ENCODE assay signal across 1 cellular context in the genomic region with DNA sequence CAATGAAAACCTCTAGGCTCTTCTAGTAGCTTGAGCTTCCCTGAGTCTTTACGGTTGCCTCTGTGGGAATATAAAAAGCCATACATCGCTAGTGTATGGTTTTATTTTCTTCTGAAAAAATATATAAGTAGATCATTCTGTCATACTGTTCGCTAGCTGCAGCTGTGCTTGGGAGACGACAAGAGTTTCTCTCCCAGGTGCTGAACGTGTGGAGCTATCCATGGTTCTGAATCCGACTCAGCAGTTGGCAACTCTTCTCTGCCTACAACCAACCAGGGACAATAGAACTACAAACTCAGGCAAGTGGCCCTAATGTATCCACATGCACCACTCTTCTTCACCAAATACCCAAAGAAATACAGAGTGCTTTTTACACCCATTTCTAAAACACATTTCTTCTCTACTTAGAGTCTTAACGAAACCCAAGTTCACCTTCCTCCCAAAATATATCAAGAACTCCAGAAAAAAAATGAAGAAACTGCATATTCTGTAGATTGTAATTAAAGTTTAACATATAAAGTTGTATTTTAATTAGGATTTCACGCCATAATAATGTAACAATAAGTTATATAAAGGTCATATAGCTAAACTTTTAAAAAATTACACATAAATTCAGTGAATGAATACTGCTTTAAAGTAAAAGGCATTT.
TF ChIP-seq lines count a peak whose summit lies in the region.

No MANE protein-coding gene starts in this region.

TF ChIP-seq in WTC11, 78 proteins besides CTCF, POLR2A, EP300 and RAD21 (continued from another document):
- TF ChIP-seq, protein P1, sequence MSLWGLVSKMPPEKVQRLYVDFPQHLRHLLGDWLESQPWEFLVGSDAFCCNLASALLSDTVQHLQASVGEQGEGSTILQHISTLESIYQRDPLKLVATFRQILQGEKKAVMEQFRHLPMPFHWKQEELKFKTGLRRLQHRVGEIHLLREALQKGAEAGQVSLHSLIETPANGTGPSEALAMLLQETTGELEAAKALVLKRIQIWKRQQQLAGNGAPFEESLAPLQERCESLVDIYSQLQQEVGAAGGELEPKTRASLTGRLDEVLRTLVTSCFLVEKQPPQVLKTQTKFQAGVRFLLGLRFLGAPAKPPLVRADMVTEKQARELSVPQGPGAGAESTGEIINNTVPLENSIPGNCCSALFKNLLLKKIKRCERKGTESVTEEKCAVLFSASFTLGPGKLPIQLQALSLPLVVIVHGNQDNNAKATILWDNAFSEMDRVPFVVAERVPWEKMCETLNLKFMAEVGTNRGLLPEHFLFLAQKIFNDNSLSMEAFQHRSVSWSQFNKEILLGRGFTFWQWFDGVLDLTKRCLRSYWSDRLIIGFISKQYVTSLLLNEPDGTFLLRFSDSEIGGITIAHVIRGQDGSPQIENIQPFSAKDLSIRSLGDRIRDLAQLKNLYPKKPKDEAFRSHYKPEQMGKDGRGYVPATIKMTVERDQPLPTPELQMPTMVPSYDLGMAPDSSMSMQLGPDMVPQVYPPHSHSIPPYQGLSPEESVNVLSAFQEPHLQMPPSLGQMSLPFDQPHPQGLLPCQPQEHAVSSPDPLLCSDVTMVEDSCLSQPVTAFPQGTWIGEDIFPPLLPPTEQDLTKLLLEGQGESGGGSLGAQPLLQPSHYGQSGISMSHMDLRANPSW (CRISPR knock-in tag; conservative IDR thresholded peaks at IDR 0.05; ENCODE audit: low read depth): no peak; the same call in 1 of the 2 replicates
- TF ChIP-seq TEAD1 (CRISPR knock-in tag; IDR thresholded peaks at IDR 0.05) (peak; percentile 99), ZNF138 (CRISPR knock-in tag; conservative IDR thresholded peaks at IDR 0.05) (peak; percentile 88; the same call in 1 of the 2 replicates), NR1H2 (CRISPR knock-in tag; IDR thresholded peaks at IDR 0.05) (peak; percentile 95), GABPB1 (CRISPR knock-in tag; IDR thresholded peaks at IDR 0.05) (peak; percentile 90), PRRX2 (CRISPR knock-in tag; IDR thresholded peaks at IDR 0.05) (peak; percentile 52; the same call in 1 of the 2 replicates), NR3C1 (CRISPR knock-in tag; conservative IDR thresholded peaks at IDR 0.05; ENCODE audit: low read depth) (peak; percentile 97), MYBL2 (CRISPR knock-in tag; IDR thresholded peaks at IDR 0.05) (peak; percentile 98), ZBTB21 (CRISPR knock-in tag; IDR thresholded peaks at IDR 0.05; ENCODE audit: borderline replicate concordance) (peak; percentile 92), ESRRA (CRISPR knock-in tag; IDR thresholded peaks at IDR 0.05; ENCODE audit: borderline replicate concordance) (peak; percentile 97; the same call in 1 of the 2 replicates), TCF7 (CRISPR knock-in tag; IDR thresholded peaks at IDR 0.05; ENCODE audit: low read depth) (peak; percentile 96), FOXJ3 (CRISPR knock-in tag; IDR thresholded peaks at IDR 0.05; ENCODE audit: borderline replicate concordance) (peak; percentile 85; the same call in 1 of the 2 replicates), NFYB (CRISPR knock-in tag; conservative IDR thresholded peaks at IDR 0.05; ENCODE audit: low read depth) (peak; percentile 62), NR2C2 (CRISPR knock-in tag; IDR thresholded peaks at IDR 0.05) (peak; percentile 84), TP53 (CRISPR knock-in tag; IDR thresholded peaks at IDR 0.05) (peak; percentile 99), SP1 (CRISPR knock-in tag; conservative IDR thresholded peaks at IDR 0.05) (peak; percentile 86), JUN (CRISPR knock-in tag; IDR thresholded peaks at IDR 0.05) (peak; percentile 99), FOXP1 (CRISPR knock-in tag; IDR thresholded peaks at IDR 0.05; ENCODE audit: borderline replicate concordance) (peak; percentile 86; the same call in 1 of the 2 replicates), ZNF671 (CRISPR knock-in tag; IDR thresholded peaks at IDR 0.05) (peak; percentile 80; the same call in 1 of the 2 replicates), TEAD4 (CRISPR knock-in tag; IDR thresholded peaks at IDR 0.05) (peak; percentile 99), ELF4 (CRISPR knock-in tag; IDR thresholded peaks at IDR 0.05; ENCODE audit: low read depth) (peak; percentile 97), OVOL2 (CRISPR knock-in tag; IDR thresholded peaks at IDR 0.05; ENCODE audit: borderline replicate concordance) (no peak), HMGA2 (CRISPR knock-in tag; IDR thresholded peaks at IDR 0.05) (no peak), GRHL2 (CRISPR knock-in tag; IDR thresholded peaks at IDR 0.05; ENCODE audit: insufficient replicate concordance, severe bottlenecking) (no peak), ZNF396 (CRISPR knock-in tag; IDR thresholded peaks at IDR 0.05; ENCODE audit: borderline replicate concordance) (peak; percentile 86; the same call in 1 of the 2 replicates)
- TF ChIP-seq, protein P2, sequence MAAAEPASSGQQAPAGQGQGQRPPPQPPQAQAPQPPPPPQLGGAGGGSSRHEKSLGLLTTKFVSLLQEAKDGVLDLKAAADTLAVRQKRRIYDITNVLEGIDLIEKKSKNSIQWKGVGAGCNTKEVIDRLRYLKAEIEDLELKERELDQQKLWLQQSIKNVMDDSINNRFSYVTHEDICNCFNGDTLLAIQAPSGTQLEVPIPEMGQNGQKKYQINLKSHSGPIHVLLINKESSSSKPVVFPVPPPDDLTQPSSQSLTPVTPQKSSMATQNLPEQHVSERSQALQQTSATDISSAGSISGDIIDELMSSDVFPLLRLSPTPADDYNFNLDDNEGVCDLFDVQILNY (CRISPR knock-in tag; IDR thresholded peaks at IDR 0.05): peak; percentile 87
- TF ChIP-seq, protein P3, sequence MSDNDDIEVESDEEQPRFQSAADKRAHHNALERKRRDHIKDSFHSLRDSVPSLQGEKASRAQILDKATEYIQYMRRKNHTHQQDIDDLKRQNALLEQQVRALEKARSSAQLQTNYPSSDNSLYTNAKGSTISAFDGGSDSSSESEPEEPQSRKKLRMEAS (CRISPR knock-in tag; IDR thresholded peaks at IDR 0.05): peak; percentile 82; the same call in 1 of the 2 replicates
- TF ChIP-seq, protein P4, sequence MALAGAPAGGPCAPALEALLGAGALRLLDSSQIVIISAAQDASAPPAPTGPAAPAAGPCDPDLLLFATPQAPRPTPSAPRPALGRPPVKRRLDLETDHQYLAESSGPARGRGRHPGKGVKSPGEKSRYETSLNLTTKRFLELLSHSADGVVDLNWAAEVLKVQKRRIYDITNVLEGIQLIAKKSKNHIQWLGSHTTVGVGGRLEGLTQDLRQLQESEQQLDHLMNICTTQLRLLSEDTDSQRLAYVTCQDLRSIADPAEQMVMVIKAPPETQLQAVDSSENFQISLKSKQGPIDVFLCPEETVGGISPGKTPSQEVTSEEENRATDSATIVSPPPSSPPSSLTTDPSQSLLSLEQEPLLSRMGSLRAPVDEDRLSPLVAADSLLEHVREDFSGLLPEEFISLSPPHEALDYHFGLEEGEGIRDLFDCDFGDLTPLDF (CRISPR knock-in tag; IDR thresholded peaks at IDR 0.05): peak; percentile 95
- TF ChIP-seq, protein P5, sequence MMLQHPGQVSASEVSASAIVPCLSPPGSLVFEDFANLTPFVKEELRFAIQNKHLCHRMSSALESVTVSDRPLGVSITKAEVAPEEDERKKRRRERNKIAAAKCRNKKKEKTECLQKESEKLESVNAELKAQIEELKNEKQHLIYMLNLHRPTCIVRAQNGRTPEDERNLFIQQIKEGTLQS (CRISPR knock-in tag; conservative IDR thresholded peaks at IDR 0.05): peak; percentile 53; the same call in 1 of the 2 replicates
- TF ChIP-seq, protein P6, sequence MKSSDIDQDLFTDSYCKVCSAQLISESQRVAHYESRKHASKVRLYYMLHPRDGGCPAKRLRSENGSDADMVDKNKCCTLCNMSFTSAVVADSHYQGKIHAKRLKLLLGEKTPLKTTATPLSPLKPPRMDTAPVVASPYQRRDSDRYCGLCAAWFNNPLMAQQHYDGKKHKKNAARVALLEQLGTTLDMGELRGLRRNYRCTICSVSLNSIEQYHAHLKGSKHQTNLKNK (CRISPR knock-in tag; IDR thresholded peaks at IDR 0.05): no peak
- TF ChIP-seq, protein P7, sequence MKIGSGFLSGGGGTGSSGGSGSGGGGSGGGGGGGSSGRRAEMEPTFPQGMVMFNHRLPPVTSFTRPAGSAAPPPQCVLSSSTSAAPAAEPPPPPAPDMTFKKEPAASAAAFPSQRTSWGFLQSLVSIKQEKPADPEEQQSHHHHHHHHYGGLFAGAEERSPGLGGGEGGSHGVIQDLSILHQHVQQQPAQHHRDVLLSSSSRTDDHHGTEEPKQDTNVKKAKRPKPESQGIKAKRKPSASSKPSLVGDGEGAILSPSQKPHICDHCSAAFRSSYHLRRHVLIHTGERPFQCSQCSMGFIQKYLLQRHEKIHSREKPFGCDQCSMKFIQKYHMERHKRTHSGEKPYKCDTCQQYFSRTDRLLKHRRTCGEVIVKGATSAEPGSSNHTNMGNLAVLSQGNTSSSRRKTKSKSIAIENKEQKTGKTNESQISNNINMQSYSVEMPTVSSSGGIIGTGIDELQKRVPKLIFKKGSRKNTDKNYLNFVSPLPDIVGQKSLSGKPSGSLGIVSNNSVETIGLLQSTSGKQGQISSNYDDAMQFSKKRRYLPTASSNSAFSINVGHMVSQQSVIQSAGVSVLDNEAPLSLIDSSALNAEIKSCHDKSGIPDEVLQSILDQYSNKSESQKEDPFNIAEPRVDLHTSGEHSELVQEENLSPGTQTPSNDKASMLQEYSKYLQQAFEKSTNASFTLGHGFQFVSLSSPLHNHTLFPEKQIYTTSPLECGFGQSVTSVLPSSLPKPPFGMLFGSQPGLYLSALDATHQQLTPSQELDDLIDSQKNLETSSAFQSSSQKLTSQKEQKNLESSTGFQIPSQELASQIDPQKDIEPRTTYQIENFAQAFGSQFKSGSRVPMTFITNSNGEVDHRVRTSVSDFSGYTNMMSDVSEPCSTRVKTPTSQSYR (CRISPR knock-in tag; IDR thresholded peaks at IDR 0.05): peak; percentile 99
- TF ChIP-seq, protein P8, sequence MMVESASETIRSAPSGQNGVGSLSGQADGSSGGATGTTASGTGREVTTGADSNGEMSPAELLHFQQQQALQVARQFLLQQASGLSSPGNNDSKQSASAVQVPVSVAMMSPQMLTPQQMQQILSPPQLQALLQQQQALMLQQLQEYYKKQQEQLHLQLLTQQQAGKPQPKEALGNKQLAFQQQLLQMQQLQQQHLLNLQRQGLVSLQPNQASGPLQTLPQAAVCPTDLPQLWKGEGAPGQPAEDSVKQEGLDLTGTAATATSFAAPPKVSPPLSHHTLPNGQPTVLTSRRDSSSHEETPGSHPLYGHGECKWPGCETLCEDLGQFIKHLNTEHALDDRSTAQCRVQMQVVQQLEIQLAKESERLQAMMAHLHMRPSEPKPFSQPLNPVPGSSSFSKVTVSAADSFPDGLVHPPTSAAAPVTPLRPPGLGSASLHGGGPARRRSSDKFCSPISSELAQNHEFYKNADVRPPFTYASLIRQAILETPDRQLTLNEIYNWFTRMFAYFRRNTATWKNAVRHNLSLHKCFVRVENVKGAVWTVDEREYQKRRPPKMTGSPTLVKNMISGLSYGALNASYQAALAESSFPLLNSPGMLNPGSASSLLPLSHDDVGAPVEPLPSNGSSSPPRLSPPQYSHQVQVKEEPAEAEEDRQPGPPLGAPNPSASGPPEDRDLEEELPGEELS (CRISPR knock-in tag; IDR thresholded peaks at IDR 0.05): peak; percentile 100
- TF ChIP-seq, protein P9, sequence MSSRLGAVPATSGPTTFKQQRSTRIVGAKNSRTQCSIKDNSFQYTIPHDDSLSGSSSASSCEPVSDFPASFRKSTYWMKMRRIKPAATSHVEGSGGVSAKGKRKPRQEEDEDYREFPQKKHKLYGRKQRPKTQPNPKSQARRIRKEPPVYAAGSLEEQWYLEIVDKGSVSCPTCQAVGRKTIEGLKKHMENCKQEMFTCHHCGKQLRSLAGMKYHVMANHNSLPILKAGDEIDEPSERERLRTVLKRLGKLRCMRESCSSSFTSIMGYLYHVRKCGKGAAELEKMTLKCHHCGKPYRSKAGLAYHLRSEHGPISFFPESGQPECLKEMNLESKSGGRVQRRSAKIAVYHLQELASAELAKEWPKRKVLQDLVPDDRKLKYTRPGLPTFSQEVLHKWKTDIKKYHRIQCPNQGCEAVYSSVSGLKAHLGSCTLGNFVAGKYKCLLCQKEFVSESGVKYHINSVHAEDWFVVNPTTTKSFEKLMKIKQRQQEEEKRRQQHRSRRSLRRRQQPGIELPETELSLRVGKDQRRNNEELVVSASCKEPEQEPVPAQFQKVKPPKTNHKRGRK (CRISPR knock-in tag; IDR thresholded peaks at IDR 0.05; ENCODE audit: borderline replicate concordance): peak; percentile 97; the same call in 1 of the 2 replicates
- TF ChIP-seq, protein P10, sequence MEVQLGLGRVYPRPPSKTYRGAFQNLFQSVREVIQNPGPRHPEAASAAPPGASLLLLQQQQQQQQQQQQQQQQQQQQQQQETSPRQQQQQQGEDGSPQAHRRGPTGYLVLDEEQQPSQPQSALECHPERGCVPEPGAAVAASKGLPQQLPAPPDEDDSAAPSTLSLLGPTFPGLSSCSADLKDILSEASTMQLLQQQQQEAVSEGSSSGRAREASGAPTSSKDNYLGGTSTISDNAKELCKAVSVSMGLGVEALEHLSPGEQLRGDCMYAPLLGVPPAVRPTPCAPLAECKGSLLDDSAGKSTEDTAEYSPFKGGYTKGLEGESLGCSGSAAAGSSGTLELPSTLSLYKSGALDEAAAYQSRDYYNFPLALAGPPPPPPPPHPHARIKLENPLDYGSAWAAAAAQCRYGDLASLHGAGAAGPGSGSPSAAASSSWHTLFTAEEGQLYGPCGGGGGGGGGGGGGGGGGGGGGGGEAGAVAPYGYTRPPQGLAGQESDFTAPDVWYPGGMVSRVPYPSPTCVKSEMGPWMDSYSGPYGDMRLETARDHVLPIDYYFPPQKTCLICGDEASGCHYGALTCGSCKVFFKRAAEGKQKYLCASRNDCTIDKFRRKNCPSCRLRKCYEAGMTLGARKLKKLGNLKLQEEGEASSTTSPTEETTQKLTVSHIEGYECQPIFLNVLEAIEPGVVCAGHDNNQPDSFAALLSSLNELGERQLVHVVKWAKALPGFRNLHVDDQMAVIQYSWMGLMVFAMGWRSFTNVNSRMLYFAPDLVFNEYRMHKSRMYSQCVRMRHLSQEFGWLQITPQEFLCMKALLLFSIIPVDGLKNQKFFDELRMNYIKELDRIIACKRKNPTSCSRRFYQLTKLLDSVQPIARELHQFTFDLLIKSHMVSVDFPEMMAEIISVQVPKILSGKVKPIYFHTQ (CRISPR knock-in tag; IDR thresholded peaks at IDR 0.05): no peak
- TF ChIP-seq, protein P11, sequence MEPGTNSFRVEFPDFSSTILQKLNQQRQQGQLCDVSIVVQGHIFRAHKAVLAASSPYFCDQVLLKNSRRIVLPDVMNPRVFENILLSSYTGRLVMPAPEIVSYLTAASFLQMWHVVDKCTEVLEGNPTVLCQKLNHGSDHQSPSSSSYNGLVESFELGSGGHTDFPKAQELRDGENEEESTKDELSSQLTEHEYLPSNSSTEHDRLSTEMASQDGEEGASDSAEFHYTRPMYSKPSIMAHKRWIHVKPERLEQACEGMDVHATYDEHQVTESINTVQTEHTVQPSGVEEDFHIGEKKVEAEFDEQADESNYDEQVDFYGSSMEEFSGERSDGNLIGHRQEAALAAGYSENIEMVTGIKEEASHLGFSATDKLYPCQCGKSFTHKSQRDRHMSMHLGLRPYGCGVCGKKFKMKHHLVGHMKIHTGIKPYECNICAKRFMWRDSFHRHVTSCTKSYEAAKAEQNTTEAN (CRISPR knock-in tag; IDR thresholded peaks at IDR 0.05): peak; percentile 98
- TF ChIP-seq, protein P12, sequence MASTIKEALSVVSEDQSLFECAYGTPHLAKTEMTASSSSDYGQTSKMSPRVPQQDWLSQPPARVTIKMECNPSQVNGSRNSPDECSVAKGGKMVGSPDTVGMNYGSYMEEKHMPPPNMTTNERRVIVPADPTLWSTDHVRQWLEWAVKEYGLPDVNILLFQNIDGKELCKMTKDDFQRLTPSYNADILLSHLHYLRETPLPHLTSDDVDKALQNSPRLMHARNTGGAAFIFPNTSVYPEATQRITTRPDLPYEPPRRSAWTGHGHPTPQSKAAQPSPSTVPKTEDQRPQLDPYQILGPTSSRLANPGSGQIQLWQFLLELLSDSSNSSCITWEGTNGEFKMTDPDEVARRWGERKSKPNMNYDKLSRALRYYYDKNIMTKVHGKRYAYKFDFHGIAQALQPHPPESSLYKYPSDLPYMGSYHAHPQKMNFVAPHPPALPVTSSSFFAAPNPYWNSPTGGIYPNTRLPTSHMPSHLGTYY (CRISPR knock-in tag; IDR thresholded peaks at IDR 0.05): no peak
